In genomic region chr9:94250456-94250855, GRCh38 we compare ENCODE assay signal across 20 cellular contexts. TPM values are rescaled to one million over a fixed set of nuclear protein-coding genes. Genes with fewer than 3 reads are reported as not detected.
DNase-seq lines count a peak whose midpoint lies in the region; ATAC-seq, FAIRE-seq and TF ChIP-seq lines count a peak whose summit lies in the region.
"Had no signal": no experiment of that assay in that cellular context is flagged by ENCODE, and none has a peak within 500 bp of the region (broad histone marks: within the 10 kb centered on the region; RNA-seq: fewer than 3 reads in every experiment).

No MANE protein-coding gene starts in this region.

- ATAC-seq in aorta (ENCODE audit: low FRiP score) (no peak), HG02588 (IDR thresholded peaks at IDR 0.05; ENCODE audit: unreplicated experiment) (no peak)
- ATAC-seq: upper lobe of right lung had no signal

- H3K4me1 Mint-ChIP-seq in CD4-positive, alpha-beta memory T cell, result peaks cover 10 to 16% (median 13%) of the 10 kb centered on the region in 4 donors
- peaks cover 17% of the 10 kb centered on the region for H3K4me1 Mint-ChIP-seq in activated naive CD4-positive, alpha-beta T cell treated with anti-CD3 and anti-CD28 coated beads, Interleukin-2, amount 50 U/mL, for 24 hours
- H3K4me1 Mint-ChIP-seq: brain, nephron progenitor cell had no signal

- no peaks in the 10 kb centered on the region for H3K36me3 ChIP-seq in CD4-positive, alpha-beta memory T cell (ENCODE audit: insufficient read depth, low read length)
- no peaks in the 10 kb centered on the region for H3K36me3 ChIP-seq in aorta (ENCODE audit: control insufficient read depth in 1 of 2, insufficient read depth in 2 of 2, low read length in 1 of 2)
- H3K36me3 ChIP-seq: BE2C, esophagus squamous epithelium, upper lobe of right lung had no signal

- H3K9me3 ChIP-seq in CD4-positive, alpha-beta memory T cell (ENCODE audit: control insufficient read depth in 1 of 2, low read length in 2 of 2), result no peaks in the 10 kb centered on the region
- no peaks in the 10 kb centered on the region for H3K9me3 ChIP-seq in aorta (ENCODE audit: control insufficient read depth, low read length)
- H3K9me3 ChIP-seq: BE2C, esophagus squamous epithelium, upper lobe of right lung had no signal

- whole genome bisulfite sequencing in aorta, 2 donors, result 55 to 69% methylated on average over 4 of the region's 4 CpGs

- no peak overlapping the region for H3K27ac ChIP-seq in CD4-positive, alpha-beta memory T cell (ENCODE audit: low read depth, low read length)
- H3K27ac ChIP-seq in aorta (ENCODE audit: low read depth in 1 of 2, low read length in 2 of 2), result no peak overlapping the region
- H3K27ac ChIP-seq: dorsolateral prefrontal cortex, esophagus squamous epithelium, HL-60, upper lobe of right lung had no signal

- H3K27ac Mint-ChIP-seq in CD4-positive, alpha-beta memory T cell, result peak overlapping the region; percentile 6 to 84 (median 38)
- H3K27ac Mint-ChIP-seq in activated naive CD4-positive, alpha-beta T cell treated with anti-CD3 and anti-CD28 coated beads, Interleukin-2, amount 50 U/mL, for 24 hours, result peak overlapping the region; percentile 75
- H3K27ac Mint-ChIP-seq: brain; nephron progenitor cell; T-helper 2 cell treated with Interferon-gamma antibody and Interleukin-4, amounts not matched to agents 5 μg/mL and 100 μg/mL, for 36 hours had no signal

- peaks cover 0 to 3% of the 10 kb centered on the region in 2 donors for H3K27me3 Mint-ChIP-seq in CD4-positive, alpha-beta memory T cell
- no peaks in the 10 kb centered on the region for H3K27me3 Mint-ChIP-seq in activated naive CD4-positive, alpha-beta T cell treated with anti-CD3 and anti-CD28 coated beads, Interleukin-2, amount 50 U/mL, for 24 hours

- no peaks in the 10 kb centered on the region for H3K36me3 Mint-ChIP-seq in CD4-positive, alpha-beta memory T cell
- no peaks in the 10 kb centered on the region for H3K36me3 Mint-ChIP-seq in activated naive CD4-positive, alpha-beta T cell treated with anti-CD3 and anti-CD28 coated beads, Interleukin-2, amount 50 U/mL, for 24 hours
- H3K36me3 Mint-ChIP-seq: brain had no signal

- no peaks in the 10 kb centered on the region for H3K27me3 ChIP-seq in CD4-positive, alpha-beta memory T cell (ENCODE audit: insufficient read depth, low read length)
- peaks cover 0 to 2% of the 10 kb centered on the region in 2 donors for H3K27me3 ChIP-seq in aorta (ENCODE audit: control insufficient read depth in 1 of 2, insufficient read depth in 2 of 2, low read length in 1 of 2)
- H3K27me3 ChIP-seq: BE2C, dorsolateral prefrontal cortex, upper lobe of right lung had no signal

- TF ChIP-seq POLR2A in GM12891 (IDR thresholded peaks at IDR 0.05; ENCODE audit: low read depth, low read length), result no peak

- POLR2A ChIA-PET in CD4-positive, alpha-beta memory T cell (lab: Charles Lee; ENCODE audit: partially characterized antibody), result interaction anchor here (0.7 kb wide), 1 partner anchor 9 kb away, joined by 3 read pairs; the partner anchor contains the start of gene ZNF169

- no peaks in the 10 kb centered on the region for H3K9me3 Mint-ChIP-seq in CD4-positive, alpha-beta memory T cell
- no peaks in the 10 kb centered on the region for H3K9me3 Mint-ChIP-seq in activated naive CD4-positive, alpha-beta T cell treated with anti-CD3 and anti-CD28 coated beads, Interleukin-2, amount 50 U/mL, for 24 hours
- H3K9me3 Mint-ChIP-seq: brain; nephron progenitor cell; T-helper 2 cell treated with Interferon-gamma antibody and Interleukin-4, amounts not matched to agents 5 μg/mL and 100 μg/mL, for 36 hours had no signal

- FAIRE-seq in GM12891 (lab: Jason Lieb, UNC), result no peak

- H3K4me3 Mint-ChIP-seq in CD4-positive, alpha-beta memory T cell, result peak overlapping the region in 1 of 8 donors; percentile 1
- H3K4me3 Mint-ChIP-seq in activated naive CD4-positive, alpha-beta T cell treated with anti-CD3 and anti-CD28 coated beads, Interleukin-2, amount 50 U/mL, for 24 hours, result no peak overlapping the region
- H3K4me3 Mint-ChIP-seq: brain; nephron progenitor cell; T-helper 2 cell treated with Interferon-gamma antibody and Interleukin-4, amounts not matched to agents 5 μg/mL and 100 μg/mL, for 36 hours had no signal

- intact Hi-C loops in CD4-positive, alpha-beta memory T cell (cut with micrococcal nuclease), result loop anchor here (10.0 kb wide), 2 partner anchors 796 to 1486 kb away; partner anchors contain the start of genes BICD2, FAM120A and FAM120AOS
- intact Hi-C loops in aorta (cut with DNase I), result no loop called here

- CTCF ChIA-PET in CD4-positive, alpha-beta memory T cell (lab: Charles Lee; ENCODE audit: partially characterized antibody), result interaction anchor here (1.1 kb wide), 1 partner anchor 10 kb away, joined by 3 read pairs; no protein-coding TSS in a partner anchor

- DNase-seq in A172 (ENCODE audit: low spot score), result peak; percentile 10
- DNase-seq in CD4-positive, alpha-beta memory T cell, result peak; percentile 19 to 45 (median 36)
- peak; percentile 83 for DNase-seq in NCI-H226
- no peak for DNase-seq in aorta
- DNase-seq in GM12891 (ENCODE audit: insufficient read length, low spot score), result no peak
- no peak for DNase-seq in DMS79 (lab: John Stamatoyannopoulos, UW)
- DNase-seq: activated CD4-positive, alpha-beta T cell treated with anti-CD3 and anti-CD28 coated beads for 4 hours; BE2C; dorsolateral prefrontal cortex; esophagus squamous epithelium; KBM-7; NCI-H1105; nephron progenitor cell; SIG-M5; upper lobe of right lung had no signal

- H3K4me3 ChIP-seq in CD4-positive, alpha-beta memory T cell (ENCODE audit: low read length in 2 of 2), result no peak overlapping the region
- H3K4me3 ChIP-seq in aorta (ENCODE audit: low read length in 2 of 2), result no peak overlapping the region
- H3K4me3 ChIP-seq: dorsolateral prefrontal cortex, esophagus squamous epithelium, upper lobe of right lung had no signal

- peaks cover 13% of the 10 kb centered on the region for H3K4me1 ChIP-seq in CD4-positive, alpha-beta memory T cell (ENCODE audit: insufficient read depth, low read length)
- H3K4me1 ChIP-seq in aorta (ENCODE audit: control insufficient read depth in 1 of 2, insufficient read depth in 2 of 2, low read length in 2 of 2), result no peaks in the 10 kb centered on the region
- H3K4me1 ChIP-seq: BE2C, esophagus squamous epithelium, upper lobe of right lung had no signal

TF ChIP-seq in GM12891, 5 proteins besides CTCF, POLR2A, EP300 and RAD21:
- TF ChIP-seq SPI1 (IDR thresholded peaks at IDR 0.05; ENCODE audit: low read depth, low read length), result no peak
- no peak for TF ChIP-seq POLR2AphosphoS5 (IDR thresholded peaks at IDR 0.05; ENCODE audit: low read depth, low read length)
- no peak for TF ChIP-seq TAF1 (IDR thresholded peaks at IDR 0.05; ENCODE audit: low read depth, low read length)
- TF ChIP-seq POU2F2 (IDR thresholded peaks at IDR 0.05; ENCODE audit: low read depth, low read length), result no peak
- TF ChIP-seq PAX5 (IDR thresholded peaks at IDR 0.05; ENCODE audit: insufficient read depth, low read length, severe bottlenecking), result no peak
TF ChIP-seq in GM12891: peak in this region for 0.

RNA-seq across cellular contexts. Expression of gene ZNF169, which starts 8.6 kb away (rescaled TPM):
- 2.2 and 3.2 TPM in 2 replicates for total RNA-seq in A172 (2014; rRNA removed; shearing (Covaris generic))
- 10 to 100 TPM; 22.3 to 25.2 TPM for total RNA-seq in CD4-positive, alpha-beta memory T cell
- 1 to 10 TPM; 4.2 to 4.3 TPM for polyA plus RNA-seq in CD4-positive, alpha-beta memory T cell
- total RNA-seq in aorta, result 10 to 100 TPM in 1 of 2 donors, 1 to 10 TPM in 1; 4.7 to 13.4 TPM
- 1 to 10 TPM; 1.1 to 8.8 TPM for polyA plus RNA-seq in aorta
- polyA plus RNA-seq in GM12891 (2012; ENCODE audit: low read depth, missing spikeins), result 3.1 TPM

Comparison
In these comparisons a context has a peak if more than half of its experiments do, and no peak if none do; other contexts are left out.
1. DNase-seq: peak in A172 (single experiment), CD4-positive, alpha-beta memory T cell (5 of 5) and NCI-H226 (single experiment); none in aorta (0 of 2), GM12891 (single experiment) and DMS79 (single experiment).